ENCODE assay signal across 29 cellular contexts in genomic region chr20:58978351-58979190, GRCh38. TPM values are rescaled to one million over a fixed set of nuclear protein-coding genes. Genes with fewer than 3 reads are reported as not detected.
A peak's percentile ranks its signal among the peaks of the same experiment; 100 is the strongest.
DNase-seq lines count a peak whose midpoint lies in the region; ATAC-seq and TF ChIP-seq lines count a peak whose summit lies in the region.
"Had no signal": no experiment of that assay in that cellular context is flagged by ENCODE, and none has a peak within 500 bp of the region (broad histone marks: within the 10 kb centered on the region; RNA-seq: fewer than 3 reads in every experiment).

No MANE protein-coding gene starts in this region.

- H3K27ac ChIP-seq in CD4-positive, CD25-positive, alpha-beta regulatory T cell (ENCODE audit: insufficient read depth, low read length, poor library complexity, severe bottlenecking), result no peak overlapping the region
- H3K27ac ChIP-seq: esophagus squamous epithelium, hepatocyte, SK-N-MC, tibial artery had no signal

- peaks cover 0 to 20% (median 2%) of the 10 kb centered on the region in 7 donors for H3K9me3 Mint-ChIP-seq in CD4-positive, CD25-positive, alpha-beta regulatory T cell
- peaks cover 7 to 17% (median 8%) of the 10 kb centered on the region in 3 donors for H3K9me3 Mint-ChIP-seq in T-cell
- H3K9me3 Mint-ChIP-seq in nephron, result peaks cover 26% of the 10 kb centered on the region
- H3K9me3 Mint-ChIP-seq: central memory CD8-positive, alpha-beta T cell had no signal

- peaks cover 7 to 20% (median 12%) of the 10 kb centered on the region in 4 donors for H3K4me1 Mint-ChIP-seq in CD4-positive, CD25-positive, alpha-beta regulatory T cell
- H3K4me1 Mint-ChIP-seq in T-cell (peaks cover 15 to 19% (median 18%) of the 10 kb centered on the region in 3 donors), nephron (peaks cover 9% of the 10 kb centered on the region)

- TF ChIP-seq CTCF in GM13976 (IDR thresholded peaks at IDR 0.05; ENCODE audit: borderline replicate concordance, control extremely low read depth, extremely low read depth, insufficient read depth, missing control alignments), result no peak
- no peak for TF ChIP-seq CTCF in nephron (IDR thresholded peaks at IDR 0.05; ENCODE audit: unreplicated experiment in 3 of 3)

- H3K36me3 Mint-ChIP-seq in CD4-positive, CD25-positive, alpha-beta regulatory T cell, result peaks cover 4% of the 10 kb centered on the region
- H3K36me3 Mint-ChIP-seq in T-cell (peaks cover 3% of the 10 kb centered on the region), nephron (ENCODE audit: low read depth) (peaks cover 12% of the 10 kb centered on the region)

- peaks cover 25% of the 10 kb centered on the region for H3K27me3 Mint-ChIP-seq in CD4-positive, CD25-positive, alpha-beta regulatory T cell
- H3K27me3 Mint-ChIP-seq in T-cell, result no peaks in the 10 kb centered on the region
- H3K27me3 Mint-ChIP-seq in nephron (ENCODE audit: low read depth), result no peaks in the 10 kb centered on the region
- H3K27me3 Mint-ChIP-seq: activated CD4-positive, alpha-beta T cell treated with anti-CD3 and anti-CD28 coated beads for 36 hours; central memory CD8-positive, alpha-beta T cell; memory B cell had no signal

- H3K9me3 ChIP-seq in CD4-positive, CD25-positive, alpha-beta regulatory T cell (ENCODE audit: control insufficient read depth in 2 of 2, low read length in 2 of 2), result peaks cover 14 to 16% of the 10 kb centered on the region in 2 experiments
- H3K9me3 ChIP-seq in HAP-1, result peaks cover 2% of the 10 kb centered on the region; the same call in 1 of the 2 replicates
- H3K9me3 ChIP-seq: esophagus squamous epithelium had no signal

- H3K4me3 ChIP-seq in CD4-positive, CD25-positive, alpha-beta regulatory T cell (ENCODE audit: low read depth, low read length), result no peak overlapping the region
- no peak overlapping the region for H3K4me3 ChIP-seq in HAP-1
- H3K4me3 ChIP-seq: esophagus squamous epithelium, hepatocyte, K562, SK-N-MC, tibial artery had no signal

- CTCF ChIA-PET in T-cell (lab: Charles Lee), result interaction anchor here (0.7 kb wide), 2 partner anchors 24 to 218 kb away, joined by 3 read pairs; no protein-coding TSS in a partner anchor

- DNase-seq in CD4-positive, CD25-positive, alpha-beta regulatory T cell, result no peak
- peak; percentile 35 for DNase-seq in GM13976 (ENCODE audit: low spot score)
- DNase-seq in T-cell, result no peak
- DNase-seq in NCI-H345 (lab: John Stamatoyannopoulos, UW), result no peak
- no peak for DNase-seq in HAP-1 (ENCODE audit: low spot score in 2 of 2)
- DNase-seq: activated CD4-positive, alpha-beta T cell treated with anti-CD3 and anti-CD28 coated beads for 36 hours; activated gamma-delta T cell treated with Interleukin-2 at 50 U/mL for 16 hours; activated T-cell treated with anti-CD3 and anti-CD28 coated beads, Interleukin-2, amount 50 U/mL, for 4 hours; esophagus squamous epithelium; foreskin melanocyte; GF-D8; GOT3; NCI-H2081; NCI-H2227 treated with DMSO at 0.1 percent for 48 hours; NCI-H748 treated with DMSO at 0.1 percent for 48 hours; occipital lobe; tibial artery had no signal

- H3K27me3 ChIP-seq in CD4-positive, CD25-positive, alpha-beta regulatory T cell (ENCODE audit: control insufficient read depth, insufficient read depth, low read length), result no peaks in the 10 kb centered on the region
- H3K27me3 ChIP-seq in HAP-1 (ENCODE audit: low read depth), result no peaks in the 10 kb centered on the region
- H3K27me3 ChIP-seq: esophagus squamous epithelium, hepatocyte, tibial artery had no signal

- in situ Hi-C loops in GM13976 (cut with MboI; ENCODE audit: low sequenced_read_pairs, unreplicated experiment), result no loop called here
- in situ Hi-C loops in HAP-1 (cut with MboI; ENCODE audit: low sequenced_read_pairs), result no loop called here

- no peak for ATAC-seq in CD4-positive, CD25-positive, alpha-beta regulatory T cell (ENCODE audit: low read depth in 2 of 2)
- ATAC-seq in T-cell (replicated peaks in 1 of 4) (no peak), HG02642 (IDR thresholded peaks at IDR 0.05; ENCODE audit: poor library complexity, unreplicated experiment) (no peak), GM19351 (IDR thresholded peaks at IDR 0.05; ENCODE audit: unreplicated experiment) (no peak)
- ATAC-seq: activated CD4-positive, alpha-beta T cell treated with anti-CD3 and anti-CD28 coated beads for 36 hours; activated T-cell treated with anti-CD3 and anti-CD28 coated beads, Interleukin-2, amount 50 U/mL, for 4 hours; K562 had no signal

- POLR2A ChIA-PET in T-cell (lab: Charles Lee), result interaction anchor here in 1 of 2 donors (0.5 kb wide), 1 partner anchor 68 kb away, joined by 3 read pairs; no protein-coding TSS in a partner anchor

- peaks cover 18% of the 10 kb centered on the region for H3K4me1 ChIP-seq in CD4-positive, CD25-positive, alpha-beta regulatory T cell (ENCODE audit: control insufficient read depth, insufficient read depth, low read length, poor library complexity, severe bottlenecking)
- H3K4me1 ChIP-seq in HAP-1, result peaks cover 6% of the 10 kb centered on the region

- H3K4me3 Mint-ChIP-seq in CD4-positive, CD25-positive, alpha-beta regulatory T cell, result peak overlapping the region; percentile 45 to 94 (median 86)
- H3K4me3 Mint-ChIP-seq in T-cell (peak overlapping the region in 2 of 3 donors; percentile 11 to 29), nephron (peak overlapping the region; percentile 1 to 74 (median 72))
- H3K4me3 Mint-ChIP-seq: activated CD4-positive, alpha-beta T cell treated with anti-CD3 and anti-CD28 coated beads for 36 hours; central memory CD8-positive, alpha-beta T cell; dendritic cell treated with granulocyte-macrophage colony-stimulating factor and Interleukin-4, amounts not matched to agents 40 ng/mL and 50 ng/mL, for 4 days; T-helper 1 cell treated with Interleukin-12 subunit alpha and Interleukin-12 subunit beta and Interleukin-4 antibody, amounts not matched to agents 30 μg/mL and 1 μg/mL, for 36 hours had no signal

- no peaks in the 10 kb centered on the region for H3K36me3 ChIP-seq in CD4-positive, CD25-positive, alpha-beta regulatory T cell (ENCODE audit: control insufficient read depth, insufficient read depth, low read length)
- no peaks in the 10 kb centered on the region; the same call in 1 of the 2 replicates for H3K36me3 ChIP-seq in HAP-1 (replicated peaks)
- H3K36me3 ChIP-seq: esophagus squamous epithelium, tibial artery had no signal

- H3K27ac Mint-ChIP-seq in CD4-positive, CD25-positive, alpha-beta regulatory T cell, result peak overlapping the region in 2 of 3 donors; percentile 63 to 65
- H3K27ac Mint-ChIP-seq in T-cell, result no peak overlapping the region
- H3K27ac Mint-ChIP-seq in nephron, result peak overlapping the region in 2 of 3 experiments; percentile 44 to 67
- H3K27ac Mint-ChIP-seq: activated CD4-positive, alpha-beta T cell treated with anti-CD3 and anti-CD28 coated beads for 36 hours; dendritic cell treated with granulocyte-macrophage colony-stimulating factor and Interleukin-4, amounts not matched to agents 40 ng/mL and 50 ng/mL, for 4 days; memory B cell; T-helper 1 cell treated with Interleukin-12 subunit alpha and Interleukin-12 subunit beta and Interleukin-4 antibody, amounts not matched to agents 30 μg/mL and 1 μg/mL, for 36 hours had no signal

RNA-seq across cellular contexts. Expression of gene NELFCD, which starts 2.5 kb away (rescaled TPM):
- 66.3 TPM for total RNA-seq in CD4-positive, CD25-positive, alpha-beta regulatory T cell
- 10 to 100 TPM; 58.6 to 68.2 (median 59.4) TPM for polyA plus RNA-seq in CD4-positive, CD25-positive, alpha-beta regulatory T cell
- total RNA-seq in T-cell, result 10 to 100 TPM; 72.6 to 95.4 (median 90.4) TPM

RNA-seq across cellular contexts. Expression of gene CTSZ, which starts 28.5 kb away (rescaled TPM):
- total RNA-seq in CD4-positive, CD25-positive, alpha-beta regulatory T cell, result 26.6 TPM
- 1 to 10 TPM; 1.8 to 3.4 (median 3.2) TPM for polyA plus RNA-seq in CD4-positive, CD25-positive, alpha-beta regulatory T cell
- 10 to 100 TPM; 16.8 to 37.1 (median 26.1) TPM for total RNA-seq in T-cell

RNA-seq across cellular contexts. Expression of gene TUBB1, which starts 40.7 kb away (rescaled TPM):
- total RNA-seq in CD4-positive, CD25-positive, alpha-beta regulatory T cell, result 31.7 TPM
- under 1 TPM; 0.07 to 0.22 (median 0.13) TPM for polyA plus RNA-seq in CD4-positive, CD25-positive, alpha-beta regulatory T cell
- total RNA-seq in T-cell, result 1 to 10 TPM in 1 of 5 donors, under 1 TPM in 1, not detected in 3; 0.56 to 5.0 TPM
- total RNA-seq: A673; activated CD4-positive, alpha-beta T cell treated with anti-CD3 and anti-CD28 coated beads for 36 hours; activated T-cell treated with anti-CD3 and anti-CD28 coated beads, Interleukin-2, amount 50 U/mL, for 4 hours; MCF 10A had no signal

RNA-seq across cellular contexts. Expression of gene ATP5F1E, which starts 53.6 kb away (rescaled TPM):
- total RNA-seq in CD4-positive, CD25-positive, alpha-beta regulatory T cell, result 54.9 TPM
- 100 to 1,000 TPM in 2 of 4 donors, 10 to 100 TPM in 2; 85.6 to 145 (median 102) TPM for polyA plus RNA-seq in CD4-positive, CD25-positive, alpha-beta regulatory T cell
- 100 to 1,000 TPM in 1 of 5 donors, 10 to 100 TPM in 4; 50.6 to 105 (median 62.4) TPM for total RNA-seq in T-cell

Comparison
In these comparisons a context has a peak if more than half of its experiments do, and no peak if none do; other contexts are left out.
1. H3K27ac Mint-ChIP-seq: peak in CD4-positive, CD25-positive, alpha-beta regulatory T cell (2 of 3) and nephron (2 of 3); none in T-cell (0 of 2).
2. H3K4me3 Mint-ChIP-seq: peak in every context shown above with its lines; median percentile 86 in CD4-positive, CD25-positive, alpha-beta regulatory T cell; 72 in nephron; 20 in T-cell.